8 cellular contexts compared by ENCODE assay signal in genomic region chr11:19723572-19724342, GRCh38. TPM values are rescaled to one million over a fixed set of nuclear protein-coding genes. Genes with fewer than 3 reads are reported as not detected.
DNase-seq lines count a peak whose midpoint lies in the region; ATAC-seq and TF ChIP-seq lines count a peak whose summit lies in the region.

No MANE protein-coding gene starts in this region.

- ATAC-seq in HG03469 (IDR thresholded peaks at IDR 0.05; ENCODE audit: unreplicated experiment) (no peak), GM21515 (IDR thresholded peaks at IDR 0.05; ENCODE audit: unreplicated experiment) (no peak), GM18870 (IDR thresholded peaks at IDR 0.05; ENCODE audit: unreplicated experiment) (no peak)

- peak overlapping the region; percentile 47 for H3K27ac Mint-ChIP-seq in HFFc6

- peaks cover 68% of the 10 kb centered on the region for H3K4me1 Mint-ChIP-seq in HFFc6 (ENCODE audit: low read depth)

- no peaks in the 10 kb centered on the region for H3K9me3 Mint-ChIP-seq in HFFc6

- TF ChIP-seq CTCF in HFFc6 (IDR thresholded peaks at IDR 0.05), result no peak

- DNase-seq in HFFc6, result peak; percentile 28
- peak; percentile 31 for DNase-seq in activated T-helper 1 cell treated with Interleukin-2 at 50 U/mL for 16 hours (ENCODE audit: low read depth)
- peak; percentile 46 for DNase-seq in foreskin melanocyte
- peak; percentile 50 for DNase-seq in stimulated activated CD4-positive, alpha-beta T cell treated with anti-CD3 and anti-CD28 coated beads, Interleukin-1b, Interleukin-23, amount 100 ng/mL, for 48 hours
- no peak for DNase-seq in GOT3 (lab: John Stamatoyannopoulos, UW)

- H3K36me3 Mint-ChIP-seq in HFFc6 (ENCODE audit: low read depth), result peaks cover 41% of the 10 kb centered on the region

- no peaks in the 10 kb centered on the region for H3K27me3 Mint-ChIP-seq in HFFc6 (ENCODE audit: insufficient read depth)

- H3K4me3 Mint-ChIP-seq in HFFc6, result peak overlapping the region; percentile 23; the same call in 1 of the 2 replicates

RNA-seq across cellular contexts. Expression of gene NAV2, which starts 11.1 kb away (rescaled TPM):
- 10 to 100 TPM; 12.4 to 34.9 (median 31.8) TPM for total RNA-seq in HFFc6 (2021; fragmentation: NEBNext Ultra II Directional; extraction: Animal tissue kit (Norgen Biotek cat#: 25700))
